16 cellular contexts compared by ENCODE assay signal in genomic region chr9:20557890-20558608, GRCh38.
DNase-seq lines count a peak whose midpoint lies in the region; ATAC-seq, FAIRE-seq and TF ChIP-seq lines count a peak whose summit lies in the region.
"Had no signal": no experiment of that assay in that cellular context is flagged by ENCODE, and none has a peak within 500 bp of the region (broad histone marks: within the 10 kb centered on the region; RNA-seq: fewer than 3 reads in every experiment).

No MANE protein-coding gene starts in this region.

- peak overlapping the region; percentile 20 for H3K4me3 Mint-ChIP-seq in activated CD4-positive, alpha-beta memory T cell treated with anti-CD3 and anti-CD28 coated beads for 36 hours
- H3K4me3 Mint-ChIP-seq: memory B cell had no signal

- H4K91ac ChIP-seq in mesenchymal stem cell (ENCODE audit: low read length): no peak overlapping the region

- H3K9me3 ChIP-seq in A549 (no peaks in the 10 kb centered on the region), mesenchymal stem cell (ENCODE audit: control insufficient read depth, low read length) (no peaks in the 10 kb centered on the region)
- H3K9me3 ChIP-seq: esophagus squamous epithelium, psoas muscle, stomach had no signal

- no peak for TF ChIP-seq EP300 in A549 (IDR thresholded peaks at IDR 0.05)

- H3K4me1 Mint-ChIP-seq in activated CD4-positive, alpha-beta memory T cell treated with anti-CD3 and anti-CD28 coated beads for 36 hours (ENCODE audit: low read depth): peaks cover 86% of the 10 kb centered on the region

- no peak overlapping the region for H2BK15ac ChIP-seq in mesenchymal stem cell (ENCODE audit: low read depth, poor library complexity, severe bottlenecking)

- no peak overlapping the region for H3K14ac ChIP-seq in mesenchymal stem cell (ENCODE audit: low read length in 2 of 2)

- TF ChIP-seq CTCF in A549 (IDR thresholded peaks at IDR 0.05): no peak

- no peak for DNase-seq in A549 (ENCODE audit: low read depth in 1 of 2, low spot score in 1 of 2)
- DNase-seq in GM18507 (ENCODE audit: extremely low spot score, insufficient read length, low read depth): no peak
- no peak for DNase-seq in activated CD4-positive, alpha-beta memory T cell treated with anti-CD3 and anti-CD28 coated beads for 36 hours
- DNase-seq in mesenchymal stem cell: no peak
- no peak for DNase-seq in NCI-H524 treated with DMSO at 0.1 percent for 48 hours (lab: John Stamatoyannopoulos, UW)
- no peak for DNase-seq in stimulated activated naive CD4-positive, alpha-beta T cell (lab: John Stamatoyannopoulos, UW)
- DNase-seq: activated effector memory CD4-positive, alpha-beta T cell treated with Interleukin-2 at 50 U/mL for 16 hours; esophagus squamous epithelium; MV-4-11; psoas muscle; SIG-M5; stomach had no signal

- H2BK12ac ChIP-seq in mesenchymal stem cell (ENCODE audit: low read length in 2 of 2): no peak overlapping the region

- no peaks in the 10 kb centered on the region for H3K9me3 Mint-ChIP-seq in activated CD4-positive, alpha-beta memory T cell treated with anti-CD3 and anti-CD28 coated beads for 36 hours
- H3K9me3 Mint-ChIP-seq: memory B cell had no signal

- POLR2A ChIA-PET in A549 (lab: Yijun Ruan, JAX): interaction anchor here (1.1 to 1.5 kb wide), 2 partner anchors 12 to 64 kb away, joined by 5 to 16 read pairs; partner anchors contain the start of gene MLLT3
- POLR2A ChIA-PET in activated CD4-positive, alpha-beta memory T cell treated with anti-CD3 and anti-CD28 coated beads for 36 hours (lab: Charles Lee): interaction anchor here (1.1 to 1.3 kb wide), 2 partner anchors 16 to 64 kb away, joined by 4 to 11 read pairs; partner anchors contain the start of gene MLLT3

- H3K9ac ChIP-seq in mesenchymal stem cell (ENCODE audit: low read length): peak overlapping the region; percentile 80

- no peaks in the 10 kb centered on the region for H3K36me3 Mint-ChIP-seq in activated CD4-positive, alpha-beta memory T cell treated with anti-CD3 and anti-CD28 coated beads for 36 hours
- H3K36me3 Mint-ChIP-seq: memory B cell had no signal

- H3K4ac ChIP-seq in mesenchymal stem cell (ENCODE audit: low read depth in 1 of 2, low read length in 2 of 2): peak overlapping the region in 1 of 2 experiments; percentile 73

- H3K23ac ChIP-seq in mesenchymal stem cell (ENCODE audit: low read length in 2 of 2): no peak overlapping the region

- no peak overlapping the region for H2AK5ac ChIP-seq in mesenchymal stem cell (ENCODE audit: low read length, severe bottlenecking)

- no peak overlapping the region for H2BK120ac ChIP-seq in mesenchymal stem cell (ENCODE audit: low read depth, low read length)

- no peak for TF ChIP-seq POLR2A in A549 (IDR thresholded peaks at IDR 0.05; ENCODE audit: low read length)

- H3K4me3 ChIP-seq in A549: no peak overlapping the region
- peak overlapping the region in 1 of 2 experiments; percentile 44 for H3K4me3 ChIP-seq in mesenchymal stem cell (ENCODE audit: insufficient read depth in 1 of 2, low read depth in 1 of 2, low read length in 2 of 2)
- H3K4me3 ChIP-seq: esophagus squamous epithelium, psoas muscle, stomach had no signal

- peak overlapping the region; percentile 65 for H3K27ac Mint-ChIP-seq in activated CD4-positive, alpha-beta memory T cell treated with anti-CD3 and anti-CD28 coated beads for 36 hours
- H3K27ac Mint-ChIP-seq: memory B cell had no signal

- no peaks in the 10 kb centered on the region for H3K36me3 ChIP-seq in mesenchymal stem cell (ENCODE audit: control insufficient read depth in 1 of 2, insufficient read depth in 2 of 2, low read depth in 1 of 2, low read length in 2 of 2)
- H3K36me3 ChIP-seq: esophagus squamous epithelium, stomach had no signal

- ATAC-seq in A549 (peak in 1 of 2 experiments; percentile 12; a peak in 4 of 6 replicates), HG02840 (IDR thresholded peaks at IDR 0.05; ENCODE audit: low FRiP score, unreplicated experiment) (no peak), GM19395 (IDR thresholded peaks at IDR 0.05; ENCODE audit: unreplicated experiment) (no peak)

- TF ChIP-seq RAD21 in A549 (conservative IDR thresholded peaks at IDR 0.05 in 1 of 2, IDR thresholded peaks at IDR 0.05 in 1 of 2): no peak

- H3K27ac ChIP-seq in A549 (peak overlapping the region; percentile 62 to 82), mesenchymal stem cell (ENCODE audit: low read length, poor library complexity, severe bottlenecking) (peak overlapping the region; percentile 37)
- H3K27ac ChIP-seq: C4-2B, esophagus squamous epithelium, psoas muscle had no signal

- FAIRE-seq in A549 (lab: Jason Lieb, UNC): no peak
- FAIRE-seq in GM18507 (lab: Jason Lieb, UNC): peak; percentile 45

- no peak overlapping the region for H2BK5ac ChIP-seq in mesenchymal stem cell (ENCODE audit: low read depth, low read length, poor library complexity, severe bottlenecking)

- 26% methylated on average over 5 of the region's 5 CpGs for WGBS in A549 (ENCODE audit: missing lambda C conversion rate)
- WGBS in mesenchymal stem cell: 37% methylated on average over 3 of the region's 5 CpGs

- no peaks in the 10 kb centered on the region for H3K27me3 Mint-ChIP-seq in activated CD4-positive, alpha-beta memory T cell treated with anti-CD3 and anti-CD28 coated beads for 36 hours

- CTCF ChIA-PET in A549 (lab: Yijun Ruan, JAX): no interaction called here
- CTCF ChIA-PET in activated CD4-positive, alpha-beta memory T cell treated with anti-CD3 and anti-CD28 coated beads for 36 hours (lab: Charles Lee): interaction anchor here (1.2 to 2.6 kb wide), 4 partner anchors 33 to 66 kb away, joined by 4 to 8 read pairs (median 4); partner anchors contain the start of gene MLLT3

- H2AFZ ChIP-seq in mesenchymal stem cell (ENCODE audit: low read depth, low read length): no peak overlapping the region

- H4K8ac ChIP-seq in mesenchymal stem cell (ENCODE audit: low read length): no peak overlapping the region

- H3K4me2 ChIP-seq in A549 (peak overlapping the region; percentile 66), mesenchymal stem cell (ENCODE audit: low read length, poor library complexity, severe bottlenecking) (no peak overlapping the region)

- H3K27me3 ChIP-seq in mesenchymal stem cell (ENCODE audit: control insufficient read depth in 1 of 2, insufficient read depth in 1 of 2, low read length in 2 of 2): no peaks in the 10 kb centered on the region
- H3K27me3 ChIP-seq: esophagus squamous epithelium, stomach had no signal

- H3K79me1 ChIP-seq in mesenchymal stem cell (replicated peaks; ENCODE audit: low read length, poor library complexity, severe bottlenecking): peaks cover 7% of the 10 kb centered on the region

- peaks cover 86% of the 10 kb centered on the region for H3K4me1 ChIP-seq in A549
- peaks cover 4% of the 10 kb centered on the region for H3K4me1 ChIP-seq in mesenchymal stem cell (ENCODE audit: control insufficient read depth, insufficient read depth, low read depth, low read length)

- intact Hi-C loops in activated CD4-positive, alpha-beta memory T cell treated with anti-CD3 and anti-CD28 coated beads for 36 hours (cut with micrococcal nuclease): loop anchor here (1.0 to 10.0 kb wide), 9 partner anchors 15 to 777 kb away; partner anchors contain the start of genes FOCAD, HACD4 and KLHL9

- H3K18ac ChIP-seq in mesenchymal stem cell (ENCODE audit: low read depth in 1 of 2, low read length in 2 of 2): no peak overlapping the region

TF ChIP-seq in A549, 52 proteins besides CTCF, POLR2A, EP300 and RAD21:
- TF ChIP-seq HDAC2 (IDR thresholded peaks at IDR 0.05): no peak
TF ChIP-seq in A549: peak in this region for 0.
